7 cellular contexts compared by ENCODE assay signal in the genomic region with DNA sequence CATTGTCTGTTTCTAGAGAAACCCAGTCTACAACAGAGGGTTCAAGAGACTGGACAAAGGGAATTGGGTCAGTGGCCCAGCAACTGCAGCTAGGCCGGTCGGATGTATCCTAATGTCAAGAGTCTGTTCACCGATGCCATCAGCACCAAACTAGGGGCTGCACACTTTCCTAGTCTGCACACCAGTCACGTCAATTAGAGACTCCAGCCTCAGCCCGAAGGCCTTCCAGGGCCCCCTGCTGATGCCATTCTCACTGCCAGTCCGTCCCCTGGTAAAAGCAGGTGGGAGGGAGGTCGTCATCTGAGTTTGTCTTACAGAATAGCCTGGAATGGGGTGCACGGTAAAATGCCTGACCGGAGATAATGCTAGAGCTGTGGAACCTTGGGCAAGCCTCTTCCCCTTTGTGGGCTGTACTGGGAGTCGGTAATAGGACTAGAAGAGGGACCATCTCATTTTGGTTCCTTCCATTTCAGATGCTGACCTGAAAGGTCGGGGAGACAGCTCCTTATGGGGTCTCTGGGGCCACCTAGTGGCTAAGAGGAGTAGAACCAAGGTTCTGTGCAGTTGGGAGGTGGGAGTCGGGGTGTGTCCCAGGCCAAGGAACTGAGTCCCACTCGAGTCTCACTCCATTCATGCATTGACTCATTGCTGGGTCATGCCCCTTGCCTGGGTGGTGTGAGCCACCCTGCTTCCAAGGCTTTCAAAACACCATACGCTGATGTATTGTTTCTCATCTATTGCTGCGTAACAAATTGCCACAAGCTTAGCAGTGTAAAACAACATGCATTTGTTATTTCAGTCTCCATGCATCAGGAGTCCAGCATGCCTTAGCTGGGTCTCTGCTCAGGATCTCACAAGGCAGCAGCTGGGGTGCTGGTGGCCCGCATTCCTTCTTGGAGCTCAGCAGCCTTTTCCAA. TPM values are rescaled to one million over a fixed set of nuclear protein-coding genes. Genes with fewer than 3 reads are reported as not detected.
A peak's percentile ranks its signal among the peaks of the same experiment; 100 is the strongest.
DNase-seq lines count a peak whose midpoint lies in the region; ATAC-seq and TF ChIP-seq lines count a peak whose summit lies in the region.

No MANE protein-coding gene starts in this region.

- DNase-seq in Karpas-422 (peak; percentile 92), Panc1 (ENCODE audit: low read depth, low spot score) (no peak), fibroblast of villous mesenchyme (ENCODE audit: low read depth) (peak; percentile 77), omental fat pad (ENCODE audit: low spot score) (no peak)
- peak; percentile 51 for DNase-seq in activated T-helper 2 cell treated with anti-CD3 and anti-CD28 coated beads, Interferon-gamma antibody, Interleukin-2, Interleukin-4, amounts not matched to agents 10 μg/mL and 5 μg/mL and 100 μg/mL, durations not matched to agents 14 hours and 24 hours and 36 hours (ENCODE audit: low spot score)

- H3K4me1 Mint-ChIP-seq in activated T-helper 2 cell treated with anti-CD3 and anti-CD28 coated beads, Interferon-gamma antibody, Interleukin-2, Interleukin-4, amounts not matched to agents 10 μg/mL and 5 μg/mL and 100 μg/mL, durations not matched to agents 14 hours and 24 hours and 36 hours (ENCODE audit: low read depth) = peaks cover 19% of the 10 kb centered on the region

- H3K4me3 ChIP-seq in Karpas-422 (ENCODE audit: low read length) = no peak overlapping the region
- H3K4me3 ChIP-seq in Panc1 (ENCODE audit: low read depth in 2 of 2, low read length in 2 of 2) = no peak overlapping the region
- H3K4me3 ChIP-seq in fibroblast of villous mesenchyme (ENCODE audit: low read depth, low read length) = no peak overlapping the region

- in situ Hi-C loops in Panc1 (cut with HindIII; ENCODE audit: low pct_unique_long_range_greater_than_20kb, low sequenced_read_pairs) = no loop called here

- H3K9me3 ChIP-seq in Karpas-422 (ENCODE audit: low read length) = no peaks in the 10 kb centered on the region
- H3K9me3 ChIP-seq in Panc1 (ENCODE audit: control insufficient read depth, insufficient read depth, low read depth, low read length) = no peaks in the 10 kb centered on the region

- peaks cover 5% of the 10 kb centered on the region for H3K36me3 Mint-ChIP-seq in activated T-helper 2 cell treated with anti-CD3 and anti-CD28 coated beads, Interferon-gamma antibody, Interleukin-2, Interleukin-4, amounts not matched to agents 10 μg/mL and 5 μg/mL and 100 μg/mL, durations not matched to agents 14 hours and 24 hours and 36 hours (ENCODE audit: low read depth)

- H3K27ac ChIP-seq in Karpas-422 (ENCODE audit: low read length) (peak overlapping the region; percentile 61; the same call in 1 of the 2 replicates), Panc1 (ENCODE audit: low read length) (peak overlapping the region; percentile 44; the same call in 1 of the 2 replicates)

- H3K9me3 Mint-ChIP-seq in activated T-helper 2 cell treated with anti-CD3 and anti-CD28 coated beads, Interferon-gamma antibody, Interleukin-2, Interleukin-4, amounts not matched to agents 10 μg/mL and 5 μg/mL and 100 μg/mL, durations not matched to agents 14 hours and 24 hours and 36 hours = no peaks in the 10 kb centered on the region

- H3K4me1 ChIP-seq in Karpas-422 (ENCODE audit: low read length) = peaks cover 33% of the 10 kb centered on the region
- H3K4me1 ChIP-seq in Panc1 (ENCODE audit: control insufficient read depth, insufficient read depth, low read length) = peaks cover 22% of the 10 kb centered on the region

- H3K4me2 ChIP-seq in Karpas-422 (ENCODE audit: low read depth, low read length, poor library complexity, severe bottlenecking) = peak overlapping the region; percentile 18

- TF ChIP-seq CTCF in GM12872 (IDR thresholded peaks at IDR 0.05; ENCODE audit: insufficient read depth, low read depth, low read length) = peak; percentile 94
- TF ChIP-seq CTCF in Panc1 (IDR thresholded peaks at IDR 0.05) = peak; percentile 94
- TF ChIP-seq CTCF in fibroblast of villous mesenchyme (IDR thresholded peaks at IDR 0.05; ENCODE audit: insufficient read depth, low read depth, low read length) = peak; percentile 94
- TF ChIP-seq CTCF in omental fat pad (IDR thresholded peaks at IDR 0.05) = peak in 2 of 3 donors; percentile 41 to 53

- H3K4me3 Mint-ChIP-seq in activated T-helper 2 cell treated with anti-CD3 and anti-CD28 coated beads, Interferon-gamma antibody, Interleukin-2, Interleukin-4, amounts not matched to agents 10 μg/mL and 5 μg/mL and 100 μg/mL, durations not matched to agents 14 hours and 24 hours and 36 hours (ENCODE audit: low read depth) = no peak overlapping the region

- no peaks in the 10 kb centered on the region for H3K27me3 Mint-ChIP-seq in activated T-helper 2 cell treated with anti-CD3 and anti-CD28 coated beads, Interferon-gamma antibody, Interleukin-2, Interleukin-4, amounts not matched to agents 10 μg/mL and 5 μg/mL and 100 μg/mL, durations not matched to agents 14 hours and 24 hours and 36 hours (ENCODE audit: low read depth)

- no TSS peak for BruUV-seq in Panc1 (replicated peaks; lab: Mats Ljungman, UMichigan)

- no peak overlapping the region for H2AFZ ChIP-seq in Karpas-422 (ENCODE audit: low read length)

- no peak for TF ChIP-seq POLR2A in GM18505 (IDR thresholded peaks at IDR 0.05; ENCODE audit: borderline replicate concordance, extremely low read depth, insufficient read depth, insufficient read length)

- H3K36me3 ChIP-seq in Karpas-422 (ENCODE audit: insufficient read depth, low read length) (peaks cover 6% of the 10 kb centered on the region; the same call in 1 of the 2 replicates), Panc1 (ENCODE audit: control insufficient read depth, insufficient read depth, low read length) (no peaks in the 10 kb centered on the region; the same call in 1 of the 2 replicates)

- POLR2A ChIA-PET in Panc1 (lab: Charles Lee) = interaction anchor here (0.5 to 0.6 kb wide), 2 partner anchors 32 to 226 kb away, joined by 3 to 4 read pairs; no protein-coding TSS in a partner anchor

- H3K9ac ChIP-seq in Karpas-422 (ENCODE audit: low read length) = peak overlapping the region; percentile 20; the same call in 1 of the 2 replicates

- no peaks in the 10 kb centered on the region for H3K27me3 ChIP-seq in Karpas-422 (ENCODE audit: low read length)
- no peaks in the 10 kb centered on the region for H3K27me3 ChIP-seq in Panc1 (ENCODE audit: control insufficient read depth, insufficient read depth, low read length)

- CTCF ChIA-PET in Panc1 (lab: Charles Lee) = interaction anchor here (0.6 to 1.2 kb wide), 4 partner anchors 10 to 120 kb away, joined by 3 to 16 read pairs (median 6); no protein-coding TSS in a partner anchor

- ATAC-seq in Panc1 (peak; percentile 24), omental fat pad (ENCODE audit: low FRiP score) (peak; percentile 52), GM18505 (IDR thresholded peaks at IDR 0.05; ENCODE audit: unreplicated experiment) (no peak)

- H3K27ac Mint-ChIP-seq in activated T-helper 2 cell treated with anti-CD3 and anti-CD28 coated beads, Interferon-gamma antibody, Interleukin-2, Interleukin-4, amounts not matched to agents 10 μg/mL and 5 μg/mL and 100 μg/mL, durations not matched to agents 14 hours and 24 hours and 36 hours = no peak overlapping the region

- H4K20me1 ChIP-seq in Karpas-422 (ENCODE audit: insufficient read depth, low read depth, low read length) = peaks cover 28% of the 10 kb centered on the region

- H3K79me2 ChIP-seq in Karpas-422 (ENCODE audit: low read length) = peaks cover 22% of the 10 kb centered on the region

- H3K9me2 ChIP-seq in Karpas-422 (replicated peaks; ENCODE audit: insufficient read depth, low read length) = no peaks in the 10 kb centered on the region

- intact Hi-C loops in Panc1 (cut with micrococcal nuclease; ENCODE audit: unreplicated experiment) = no loop called here
- intact Hi-C loops in activated T-helper 2 cell treated with anti-CD3 and anti-CD28 coated beads, Interferon-gamma antibody, Interleukin-2, Interleukin-4, amounts not matched to agents 10 μg/mL and 5 μg/mL and 100 μg/mL, durations not matched to agents 14 hours and 24 hours and 36 hours (cut with micrococcal nuclease) = loop anchor here (2.0 kb wide), 2 partner anchors 64 to 122 kb away; no protein-coding TSS in a partner anchor

RNA-seq across cellular contexts. Expression of a gene that starts 5.1 kb away (rescaled TPM):
- 8.3 and 18.0 TPM in 2 replicates for total RNA-seq in Karpas-422 (2014; rRNA removed; shearing (Covaris generic); ENCODE audit: low replicate concordance)
- total RNA-seq in Panc1 (2021; ENCODE audit: unreplicated experiment) (48.6 TPM), fibroblast of villous mesenchyme (6.0 and 6.8 TPM in 2 replicates), omental fat pad (1 to 10 TPM; 2.0 to 3.3 (median 2.5) TPM)
- 52.3 TPM for polyA plus RNA-seq in Panc1 (2012; ENCODE audit: insufficient read length)
- 14.4 and 15.0 TPM in 2 replicates for total RNA-seq in activated T-helper 2 cell treated with anti-CD3 and anti-CD28 coated beads, Interferon-gamma antibody, Interleukin-2, Interleukin-4, amounts not matched to agents 10 μg/mL and 5 μg/mL and 100 μg/mL, durations not matched to agents 14 hours and 24 hours and 36 hours

RNA-seq across cellular contexts. Expression of a gene that starts 16.4 kb away (rescaled TPM):
- 18.2 and 28.3 TPM in 2 replicates for total RNA-seq in Karpas-422 (2014; rRNA removed; shearing (Covaris generic); ENCODE audit: low replicate concordance)
- 44.9 TPM for total RNA-seq in Panc1 (2021; ENCODE audit: unreplicated experiment)
- 74.8 TPM for polyA plus RNA-seq in Panc1 (2012; ENCODE audit: insufficient read length)
- total RNA-seq in activated T-helper 2 cell treated with anti-CD3 and anti-CD28 coated beads, Interferon-gamma antibody, Interleukin-2, Interleukin-4, amounts not matched to agents 10 μg/mL and 5 μg/mL and 100 μg/mL, durations not matched to agents 14 hours and 24 hours and 36 hours = 5.9 and 7.1 TPM in 2 replicates
- 53.5 and 73.1 TPM in 2 replicates for total RNA-seq in fibroblast of villous mesenchyme
- 10 to 100 TPM; 12.6 to 19.1 (median 15.8) TPM for total RNA-seq in omental fat pad

RNA-seq across cellular contexts. Expression of a gene that starts 33.1 kb away (rescaled TPM):
- 20.6 and 22.2 TPM in 2 replicates for total RNA-seq in Karpas-422 (2014; rRNA removed; shearing (Covaris generic); ENCODE audit: low replicate concordance)
- total RNA-seq in Panc1 (2021; ENCODE audit: unreplicated experiment) (18.9 TPM), fibroblast of villous mesenchyme (10.6 and 11.2 TPM in 2 replicates), omental fat pad (10 to 100 TPM; 10.5 to 20.1 (median 12.6) TPM)
- polyA plus RNA-seq in Panc1 (2012; ENCODE audit: insufficient read length) = 17.6 TPM
- 26.9 and 27.6 TPM in 2 replicates for total RNA-seq in activated T-helper 2 cell treated with anti-CD3 and anti-CD28 coated beads, Interferon-gamma antibody, Interleukin-2, Interleukin-4, amounts not matched to agents 10 μg/mL and 5 μg/mL and 100 μg/mL, durations not matched to agents 14 hours and 24 hours and 36 hours

RNA-seq across cellular contexts. Expression of a gene that starts 39.9 kb away (rescaled TPM):
- total RNA-seq in Karpas-422 (2014; rRNA removed; shearing (Covaris generic); ENCODE audit: low replicate concordance) = 1.8 and 2.0 TPM in 2 replicates
- 20.5 TPM for total RNA-seq in Panc1 (2021; ENCODE audit: unreplicated experiment)
- 22.6 TPM for polyA plus RNA-seq in Panc1 (2012; ENCODE audit: insufficient read length)
- 7.6 and 9.5 TPM in 2 replicates for total RNA-seq in activated T-helper 2 cell treated with anti-CD3 and anti-CD28 coated beads, Interferon-gamma antibody, Interleukin-2, Interleukin-4, amounts not matched to agents 10 μg/mL and 5 μg/mL and 100 μg/mL, durations not matched to agents 14 hours and 24 hours and 36 hours
- total RNA-seq in fibroblast of villous mesenchyme = 1.3 and 1.9 TPM in 2 replicates
- 1 to 10 TPM; 1.4 to 3.0 (median 1.9) TPM for total RNA-seq in omental fat pad

RNA-seq across cellular contexts. Expression of a gene that starts 50.1 kb away (rescaled TPM):
- 122 and 197 TPM in 2 replicates for total RNA-seq in Karpas-422 (2014; rRNA removed; shearing (Covaris generic); ENCODE audit: low replicate concordance)
- total RNA-seq in Panc1 (2021; ENCODE audit: unreplicated experiment) (35.6 TPM), fibroblast of villous mesenchyme (36.7 and 100 TPM in 2 replicates), omental fat pad (10 to 100 TPM in 1 of 4 donors, 1 to 10 TPM in 3; 5.5 to 10.6 (median 6.2) TPM)
- 41.6 TPM for polyA plus RNA-seq in Panc1 (2012; ENCODE audit: insufficient read length)
- 31.6 and 32.2 TPM in 2 replicates for total RNA-seq in activated T-helper 2 cell treated with anti-CD3 and anti-CD28 coated beads, Interferon-gamma antibody, Interleukin-2, Interleukin-4, amounts not matched to agents 10 μg/mL and 5 μg/mL and 100 μg/mL, durations not matched to agents 14 hours and 24 hours and 36 hours

Comparison
In these comparisons a context has a peak if more than half of its experiments do, and no peak if none do; other contexts are left out.
1. DNase-seq: peak in Karpas-422 (single experiment), activated T-helper 2 cell treated with anti-CD3 and anti-CD28 coated beads, Interferon-gamma antibody, Interleukin-2, Interleukin-4, amounts not matched to agents 10 μg/mL and 5 μg/mL and 100 μg/mL, durations not matched to agents 14 hours and 24 hours and 36 hours (single experiment) and fibroblast of villous mesenchyme (single experiment); none in Panc1 (single experiment) and omental fat pad (single experiment).
2. Peak in every context shown above with its lines, with median percentiles within 50 percentile points of each other: CTCF ChIP-seq.